18 cellular contexts compared by ENCODE assay signal in genomic region chr9:116891438-116891837, GRCh38.
DNase-seq lines count a peak whose midpoint lies in the region; ATAC-seq and TF ChIP-seq lines count a peak whose summit lies in the region.
"Had no signal": no experiment of that assay in that cellular context is flagged by ENCODE, and none has a peak within 500 bp of the region (broad histone marks: within the 10 kb centered on the region; RNA-seq: fewer than 3 reads in every experiment).

No MANE protein-coding gene starts in this region.

- no peak overlapping the region for H2BK120ac ChIP-seq in mesenchymal stem cell (ENCODE audit: low read depth, low read length)

- no peak overlapping the region for H3K27ac ChIP-seq in mesenchymal stem cell (ENCODE audit: low read length, poor library complexity, severe bottlenecking)
- H3K27ac ChIP-seq: 22Rv1; BLaER1 treated with 17β-estradiol and CSF1 and Interleukin-3, amounts not matched to agents 10 nM and 100 nM; GM23248 had no signal

- H3K4me1 ChIP-seq in mesenchymal stem cell (ENCODE audit: control insufficient read depth, insufficient read depth, low read depth, low read length) (peaks cover 3% of the 10 kb centered on the region), BE2C (no peaks in the 10 kb centered on the region)
- H3K4me1 ChIP-seq: BLaER1 treated with 17β-estradiol and CSF1 and Interleukin-3, amounts not matched to agents 10 nM and 100 nM had no signal

- H3K4me2 ChIP-seq in mesenchymal stem cell (ENCODE audit: low read length, poor library complexity, severe bottlenecking) = no peak overlapping the region
- H3K4me2 ChIP-seq: BLaER1 treated with 17β-estradiol and CSF1 and Interleukin-3, amounts not matched to agents 10 nM and 100 nM had no signal

- H3K27me3 ChIP-seq in mesenchymal stem cell (ENCODE audit: control insufficient read depth in 1 of 2, insufficient read depth in 1 of 2, low read length in 2 of 2) (no peaks in the 10 kb centered on the region), BE2C (no peaks in the 10 kb centered on the region)
- H3K27me3 ChIP-seq: BLaER1 treated with 17β-estradiol and CSF1 and Interleukin-3, amounts not matched to agents 10 nM and 100 nM had no signal

- H3K4ac ChIP-seq in mesenchymal stem cell (ENCODE audit: low read depth in 1 of 2, low read length in 2 of 2) = no peak overlapping the region

- H3K9me3 ChIP-seq in mesenchymal stem cell (ENCODE audit: control insufficient read depth, low read length) = no peaks in the 10 kb centered on the region
- no peaks in the 10 kb centered on the region for H3K9me3 ChIP-seq in BE2C
- H3K9me3 ChIP-seq: BLaER1 treated with 17β-estradiol and CSF1 and Interleukin-3, amounts not matched to agents 10 nM and 100 nM had no signal

- no peak overlapping the region for H4K91ac ChIP-seq in mesenchymal stem cell (ENCODE audit: low read length)

- H2BK5ac ChIP-seq in mesenchymal stem cell (ENCODE audit: low read depth, low read length, poor library complexity, severe bottlenecking) = no peak overlapping the region

- WGBS in mesenchymal stem cell = 67% methylated on average over 1 of the region's 3 CpGs

- no peak overlapping the region for H3K14ac ChIP-seq in mesenchymal stem cell (ENCODE audit: low read length in 2 of 2)

- no peaks in the 10 kb centered on the region for H3K36me3 ChIP-seq in mesenchymal stem cell (ENCODE audit: control insufficient read depth in 1 of 2, insufficient read depth in 2 of 2, low read depth in 1 of 2, low read length in 2 of 2)
- no peaks in the 10 kb centered on the region for H3K36me3 ChIP-seq in BE2C
- H3K36me3 ChIP-seq: BLaER1 treated with 17β-estradiol and CSF1 and Interleukin-3, amounts not matched to agents 10 nM and 100 nM had no signal

- no peak overlapping the region for H3K9ac ChIP-seq in mesenchymal stem cell (ENCODE audit: low read length)
- H3K9ac ChIP-seq: BLaER1 treated with 17β-estradiol and CSF1 and Interleukin-3, amounts not matched to agents 10 nM and 100 nM; GM23248 had no signal

- no peak overlapping the region for H2AK5ac ChIP-seq in mesenchymal stem cell (ENCODE audit: low read length, severe bottlenecking)

- H2AFZ ChIP-seq in mesenchymal stem cell (ENCODE audit: low read depth, low read length) = no peak overlapping the region
- H2AFZ ChIP-seq: GM23248 had no signal

- no peak overlapping the region for H3K23ac ChIP-seq in mesenchymal stem cell (ENCODE audit: low read length in 2 of 2)

- ATAC-seq in HG02759 (IDR thresholded peaks at IDR 0.05; ENCODE audit: unreplicated experiment) = no peak
- ATAC-seq in GM19328 (IDR thresholded peaks at IDR 0.05; ENCODE audit: unreplicated experiment) = no peak

- H3K79me1 ChIP-seq in mesenchymal stem cell (replicated peaks; ENCODE audit: low read length, poor library complexity, severe bottlenecking) = no peaks in the 10 kb centered on the region

- no peak overlapping the region for H4K8ac ChIP-seq in mesenchymal stem cell (ENCODE audit: low read length)

- H2BK15ac ChIP-seq in mesenchymal stem cell (ENCODE audit: low read depth, poor library complexity, severe bottlenecking) = no peak overlapping the region

- H3K4me3 ChIP-seq in mesenchymal stem cell (ENCODE audit: insufficient read depth in 1 of 2, low read depth in 1 of 2, low read length in 2 of 2) (no peak overlapping the region), BE2C (ENCODE audit: low read depth, low read length) (no peak overlapping the region)
- H3K4me3 ChIP-seq: BLaER1 treated with 17β-estradiol and CSF1 and Interleukin-3, amounts not matched to agents 10 nM and 100 nM; GM23248 had no signal

- H2BK12ac ChIP-seq in mesenchymal stem cell (ENCODE audit: low read length in 2 of 2) = peak overlapping the region in 1 of 2 experiments; percentile 10

- peak overlapping the region in 1 of 2 experiments; percentile 65 for H3K18ac ChIP-seq in mesenchymal stem cell (ENCODE audit: low read depth in 1 of 2, low read length in 2 of 2)

- DNase-seq in DMS53 (lab: John Stamatoyannopoulos, UW) = peak; percentile 6
- no peak for DNase-seq in DMS53 treated with DMSO at 0.1 percent for 48 hours (lab: John Stamatoyannopoulos, UW; ENCODE audit: unreplicated experiment)
- DNase-seq in foreskin melanocyte = peak; percentile 19
- DNase-seq in mesenchymal stem cell = peak; percentile 21
- no peak for DNase-seq in BE2C
- no peak for DNase-seq in activated CD8-positive, alpha-beta memory T cell treated with anti-CD3 and anti-CD28 coated beads, Interleukin-2, amount 50 U/mL, for 4 hours
- DNase-seq: Calu3; CD4-positive, CD25-positive, alpha-beta regulatory T cell; DMS 273 treated with DMSO at 0.1 percent for 48 hours; DMS79 treated with DMSO at 0.1 percent for 48 hours; EL; GDM1; GM23248; IMR-90 had no signal

- TF ChIP-seq CTCF in BE2C (IDR thresholded peaks at IDR 0.05; ENCODE audit: low read depth, low read length) = no peak

Comparison
In these comparisons a context has a peak if more than half of its experiments do, and no peak if none do; other contexts are left out.
1. DNase-seq: peak in DMS53 (single experiment), foreskin melanocyte (single experiment) and mesenchymal stem cell (single experiment); none in DMS53 treated with DMSO at 0.1 percent for 48 hours (single experiment), BE2C (single experiment) and activated CD8-positive, alpha-beta memory T cell treated with anti-CD3 and anti-CD28 coated beads, Interleukin-2, amount 50 U/mL, for 4 hours (single experiment).